Comparison of ENCODE assay signal across 32 cellular contexts in the genomic region with DNA sequence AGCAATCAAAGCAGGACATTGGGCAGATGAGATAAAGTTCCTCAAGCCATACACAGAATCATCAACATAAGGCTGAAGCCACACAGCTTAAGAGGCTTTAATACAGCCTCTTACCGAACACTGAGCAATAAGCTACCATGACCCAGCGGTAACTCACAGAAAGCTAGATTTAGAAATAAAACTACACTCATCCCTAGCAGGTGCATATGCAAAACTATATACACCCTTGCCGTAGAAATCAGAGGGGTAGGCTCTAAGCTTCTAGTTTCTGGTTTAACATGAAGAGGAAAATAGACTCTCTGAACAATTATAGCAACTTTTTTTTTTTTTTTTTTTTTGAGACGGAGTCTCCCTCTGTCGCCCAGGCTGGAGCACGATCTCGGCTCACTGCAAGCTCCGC.
"Had no signal": no experiment of that assay in that cellular context is flagged by ENCODE, and none has a peak within 500 bp of the region (broad histone marks: within the 10 kb centered on the region; RNA-seq: fewer than 3 reads in every experiment).

No MANE protein-coding gene starts in this region.

- H3K27ac Mint-ChIP-seq: activated CD4-positive, alpha-beta memory T cell treated with anti-CD3 and anti-CD28 coated beads for 36 hours; activated CD4-positive, alpha-beta T cell treated with anti-CD3 and anti-CD28 coated beads for 36 hours; activated CD4-positive, alpha-beta T cell treated with anti-CD3 and anti-CD28 coated beads, Interleukin-2, amount 10 ng/mL, durations not matched to agents 24 days and 14 days; activated CD8-positive, alpha-beta memory T cell treated with anti-CD3 and anti-CD28 coated beads, Interleukin-2, amount 10 ng/mL, durations not matched to agents 7 days and 5 days; activated CD8-positive, alpha-beta T cell treated with anti-CD3 and anti-CD28 coated beads, Interleukin-2, amount 10 ng/mL, durations not matched to agents 7 days and 5 days; activated naive CD4-positive, alpha-beta T cell treated with anti-CD3 and anti-CD28 coated beads for 36 hours; activated naive CD4-positive, alpha-beta T cell treated with anti-CD3 and anti-CD28 coated beads, Interleukin-2, amount 50 U/mL, for 24 hours; activated naive CD8-positive, alpha-beta T cell treated with anti-CD3 and anti-CD28 coated beads for 36 hours; activated naive CD8-positive, alpha-beta T cell treated with anti-CD3 and anti-CD28 coated beads, Interleukin-2, amount 50 U/mL, for 24 hours; activated T-helper 1 cell treated with anti-CD3 and anti-CD28 coated beads, Interleukin-12 subunit alpha, Interleukin-12 subunit beta, Interleukin-2, Interleukin-4 antibody, amounts not matched to agents 30 ng/mL and 10 ng/mL and 1 ng/mL, durations not matched to agents 14 hours and 24 hours and 36 hours; activated T-helper 2 cell treated with anti-CD3 and anti-CD28 coated beads, Interferon-gamma antibody, Interleukin-2, Interleukin-4, amounts not matched to agents 10 μg/mL and 5 μg/mL and 100 μg/mL, durations not matched to agents 14 hours and 24 hours and 36 hours; effector memory CD8-positive, alpha-beta T cell; T-helper 1 cell treated with Interleukin-12 subunit alpha and Interleukin-12 subunit beta and Interleukin-4 antibody, amounts not matched to agents 30 μg/mL and 1 μg/mL, for 36 hours had no signal

- H3K4me3 Mint-ChIP-seq: activated CD4-positive, alpha-beta memory T cell treated with anti-CD3 and anti-CD28 coated beads for 36 hours; activated CD4-positive, alpha-beta T cell treated with anti-CD3 and anti-CD28 coated beads for 36 hours; activated CD4-positive, alpha-beta T cell treated with anti-CD3 and anti-CD28 coated beads, Interleukin-2, amount 10 ng/mL, durations not matched to agents 24 days and 14 days; activated CD8-positive, alpha-beta memory T cell treated with anti-CD3 and anti-CD28 coated beads, Interleukin-2, amount 10 ng/mL, durations not matched to agents 7 days and 5 days; activated CD8-positive, alpha-beta T cell treated with anti-CD3 and anti-CD28 coated beads, Interleukin-2, amount 10 ng/mL, durations not matched to agents 7 days and 5 days; activated naive CD4-positive, alpha-beta T cell treated with anti-CD3 and anti-CD28 coated beads for 36 hours; activated naive CD4-positive, alpha-beta T cell treated with anti-CD3 and anti-CD28 coated beads, Interleukin-2, amount 50 U/mL, for 24 hours; activated naive CD8-positive, alpha-beta T cell treated with anti-CD3 and anti-CD28 coated beads for 36 hours; activated naive CD8-positive, alpha-beta T cell treated with anti-CD3 and anti-CD28 coated beads, Interleukin-2, amount 50 U/mL, for 24 hours; activated T-helper 1 cell treated with anti-CD3 and anti-CD28 coated beads, Interleukin-12 subunit alpha, Interleukin-12 subunit beta, Interleukin-2, Interleukin-4 antibody, amounts not matched to agents 30 ng/mL and 10 ng/mL and 1 ng/mL, durations not matched to agents 14 hours and 24 hours and 36 hours; effector memory CD8-positive, alpha-beta T cell; T-helper 1 cell treated with Interleukin-12 subunit alpha and Interleukin-12 subunit beta and Interleukin-4 antibody, amounts not matched to agents 30 μg/mL and 1 μg/mL, for 36 hours had no signal

- H3K4me3 ChIP-seq: adrenal gland, body of pancreas, esophagus muscularis mucosa, gastrocnemius medialis, heart left ventricle had no signal

- H3K4me1 ChIP-seq: adrenal gland, body of pancreas, esophagus muscularis mucosa, foreskin keratinocyte, gastrocnemius medialis, heart left ventricle had no signal

- H3K27ac ChIP-seq: adrenal gland, body of pancreas, esophagus muscularis mucosa, foreskin keratinocyte, gastrocnemius medialis, heart left ventricle had no signal

- H3K9me3 Mint-ChIP-seq: activated CD4-positive, alpha-beta T cell treated with anti-CD3 and anti-CD28 coated beads, Interleukin-2, amount 10 ng/mL, durations not matched to agents 24 days and 14 days had no signal

- H3K36me3 Mint-ChIP-seq: activated CD4-positive, alpha-beta memory T cell treated with anti-CD3 and anti-CD28 coated beads for 36 hours; activated CD8-positive, alpha-beta memory T cell treated with anti-CD3 and anti-CD28 coated beads, Interleukin-2, amount 10 ng/mL, durations not matched to agents 7 days and 5 days; activated naive CD4-positive, alpha-beta T cell treated with anti-CD3 and anti-CD28 coated beads, Interleukin-2, amount 50 U/mL, for 24 hours; activated naive CD8-positive, alpha-beta T cell treated with anti-CD3 and anti-CD28 coated beads for 36 hours had no signal

- H3K4me1 Mint-ChIP-seq: activated CD4-positive, alpha-beta T cell treated with anti-CD3 and anti-CD28 coated beads for 36 hours; activated CD4-positive, alpha-beta T cell treated with anti-CD3 and anti-CD28 coated beads, Interleukin-2, amount 10 ng/mL, durations not matched to agents 24 days and 14 days; activated CD8-positive, alpha-beta memory T cell treated with anti-CD3 and anti-CD28 coated beads, Interleukin-2, amount 10 ng/mL, durations not matched to agents 7 days and 5 days; activated naive CD4-positive, alpha-beta T cell treated with anti-CD3 and anti-CD28 coated beads, Interleukin-2, amount 50 U/mL, for 24 hours; activated naive CD8-positive, alpha-beta T cell treated with anti-CD3 and anti-CD28 coated beads for 36 hours; activated naive CD8-positive, alpha-beta T cell treated with anti-CD3 and anti-CD28 coated beads, Interleukin-2, amount 50 U/mL, for 24 hours had no signal

- H3K36me3 ChIP-seq: adrenal gland, esophagus muscularis mucosa, gastrocnemius medialis, heart left ventricle had no signal

- ATAC-seq: activated CD4-positive, alpha-beta T cell treated with anti-CD3 and anti-CD28 coated beads for 36 hours; activated CD8-positive, alpha-beta memory T cell treated with anti-CD3 and anti-CD28 coated beads, Interleukin-2, amount 10 ng/mL, durations not matched to agents 7 days and 5 days; activated CD8-positive, alpha-beta T cell treated with anti-CD3 and anti-CD28 coated beads, Interleukin-2, amount 10 ng/mL, durations not matched to agents 7 days and 5 days; activated naive CD8-positive, alpha-beta T cell treated with anti-CD3 and anti-CD28 coated beads, Interleukin-2, amount 50 U/mL, for 24 hours; body of pancreas; effector memory CD8-positive, alpha-beta T cell; gastrocnemius medialis; heart left ventricle had no signal

- H3K27me3 Mint-ChIP-seq: activated CD4-positive, alpha-beta memory T cell treated with anti-CD3 and anti-CD28 coated beads for 36 hours; activated CD4-positive, alpha-beta T cell treated with anti-CD3 and anti-CD28 coated beads for 36 hours; activated CD4-positive, alpha-beta T cell treated with anti-CD3 and anti-CD28 coated beads, Interleukin-2, amount 10 ng/mL, durations not matched to agents 24 days and 14 days; activated CD8-positive, alpha-beta memory T cell treated with anti-CD3 and anti-CD28 coated beads, Interleukin-2, amount 10 ng/mL, durations not matched to agents 7 days and 5 days; activated naive CD4-positive, alpha-beta T cell treated with anti-CD3 and anti-CD28 coated beads, Interleukin-2, amount 50 U/mL, for 24 hours; activated naive CD8-positive, alpha-beta T cell treated with anti-CD3 and anti-CD28 coated beads for 36 hours; activated naive CD8-positive, alpha-beta T cell treated with anti-CD3 and anti-CD28 coated beads, Interleukin-2, amount 50 U/mL, for 24 hours; effector memory CD8-positive, alpha-beta T cell had no signal

- DNase-seq: activated CD4-positive, alpha-beta memory T cell treated with anti-CD3 and anti-CD28 coated beads for 36 hours; activated CD4-positive, alpha-beta T cell treated with anti-CD3 and anti-CD28 coated beads for 36 hours; activated CD4-positive, alpha-beta T cell treated with anti-CD3 and anti-CD28 coated beads, Interleukin-2, amount 10 ng/mL, durations not matched to agents 24 days and 14 days; activated CD4-positive, CD25-positive, alpha-beta regulatory T cell; activated CD4-positive, CD25-positive, alpha-beta regulatory T cell treated with anti-CD3 and anti-CD28 coated beads, Interleukin-2, amount 50 U/mL, for 72 hours; activated CD8-positive, alpha-beta memory T cell treated with anti-CD3 and anti-CD28 coated beads, Interleukin-2, amount 10 ng/mL, durations not matched to agents 7 days and 5 days; activated CD8-positive, alpha-beta memory T cell treated with anti-CD3 and anti-CD28 coated beads, Interleukin-2, amount 50 U/mL, for 4 hours; activated CD8-positive, alpha-beta T cell treated with anti-CD3 and anti-CD28 coated beads, Interleukin-2, amount 10 ng/mL, durations not matched to agents 7 days and 5 days; activated effector memory CD4-positive, alpha-beta T cell treated with anti-CD3 and anti-CD28 coated beads, Interleukin-2, amount 50 U/mL, for 16 hours; activated naive CD4-positive, alpha-beta T cell treated with anti-CD3 and anti-CD28 coated beads for 36 hours; activated naive CD8-positive, alpha-beta T cell treated with anti-CD3 and anti-CD28 coated beads for 36 hours; activated naive CD8-positive, alpha-beta T cell treated with anti-CD3 and anti-CD28 coated beads, Interleukin-2, amount 50 U/mL, for 24 hours; activated T-cell treated with anti-CD3 and anti-CD28 coated beads, Interleukin-2, amount 50 U/mL, for 1 hour; activated T-cell treated with anti-CD3 and anti-CD28 coated beads, Interleukin-2, amount 50 U/mL, for 48 hours; adrenal gland; aorta; body of pancreas; cortex of kidney; dermis blood vessel endothelial cell; effector CD4-positive, alpha-beta T cell; effector memory CD8-positive, alpha-beta T cell; erythroblast; foreskin keratinocyte; gastrocnemius medialis; glutamatergic neuron; heart left ventricle; T-helper 9 cell had no signal

- H3K9me3 ChIP-seq: body of pancreas, gastrocnemius medialis had no signal

- H3K27me3 ChIP-seq: adrenal gland, body of pancreas, esophagus muscularis mucosa, foreskin keratinocyte, gastrocnemius medialis, heart left ventricle had no signal
